In genomic region chr4:8224596-8225289, GRCh38 we compare ENCODE assay signal across 22 cellular contexts. TPM values are rescaled to one million over a fixed set of nuclear protein-coding genes. Genes with fewer than 3 reads are reported as not detected.
DNase-seq lines count a peak whose midpoint lies in the region; ATAC-seq and TF ChIP-seq lines count a peak whose summit lies in the region.
"Had no signal": no experiment of that assay in that cellular context is flagged by ENCODE, and none has a peak within 500 bp of the region (broad histone marks: within the 10 kb centered on the region; RNA-seq: fewer than 3 reads in every experiment).

No MANE protein-coding gene starts in this region.

- intact Hi-C loops in Right ventricle myocardium superior (cut with DNase I) = no loop called here
- intact Hi-C loops in left ventricle myocardium inferior (cut with micrococcal nuclease) = no loop called here

- peak; percentile 33 for DNase-seq in Right ventricle myocardium superior
- DNase-seq in left ventricle myocardium inferior = no peak
- DNase-seq in RWPE1 (ENCODE audit: low spot score) = no peak
- DNase-seq in SK-N-DZ (ENCODE audit: low spot score) = no peak
- no peak for DNase-seq in mesenchymal stem cell
- no peak for DNase-seq in stimulated activated CD4-positive, alpha-beta T cell treated with anti-CD3 and anti-CD28 coated beads, Interleukin-15, amount 100 ng/mL, for 24 hours
- DNase-seq: activated CD4-positive, alpha-beta T cell treated with anti-CD3 and anti-CD28 coated beads for 36 hours; activated CD8-positive, alpha-beta memory T cell treated with anti-CD3 and anti-CD28 coated beads, Interleukin-2, amount 50 U/mL, for 4 hours; adrenal gland; colonic mucosa; COR-L47; DMS79 treated with DMSO at 0.1 percent for 48 hours; NCI-H1105 treated with DMSO at 0.1 percent for 48 hours; NCI-H2081 treated with DMSO at 0.1 percent for 48 hours; NCI-H510A; occipital lobe; T1000; testis had no signal

- no peak overlapping the region for H2BK120ac ChIP-seq in mesenchymal stem cell (ENCODE audit: low read depth, low read length)

- H3K9me3 ChIP-seq in left ventricle myocardium inferior (replicated peaks) (no peaks in the 10 kb centered on the region), iPS-20b (ENCODE audit: insufficient read depth, low read depth, low read length) (no peaks in the 10 kb centered on the region), thymus (ENCODE audit: control insufficient read depth) (peaks cover 2% of the 10 kb centered on the region), mesenchymal stem cell (ENCODE audit: control insufficient read depth, low read length) (no peaks in the 10 kb centered on the region)
- H3K9me3 ChIP-seq: adrenal gland, colonic mucosa, testis had no signal

- H3K27me3 ChIP-seq in left ventricle myocardium inferior (ENCODE audit: low read depth) (no peaks in the 10 kb centered on the region), iPS-20b (ENCODE audit: insufficient read depth, low read length) (no peaks in the 10 kb centered on the region), thymus (ENCODE audit: control insufficient read depth, insufficient read depth) (no peaks in the 10 kb centered on the region), mesenchymal stem cell (ENCODE audit: control insufficient read depth in 1 of 2, insufficient read depth in 1 of 2, low read length in 2 of 2) (peaks cover 0 to 11% of the 10 kb centered on the region in 2 experiments)
- H3K27me3 ChIP-seq: adrenal gland, colonic mucosa, heart left ventricle, testis had no signal

- H4K8ac ChIP-seq in mesenchymal stem cell (ENCODE audit: low read length) = no peak overlapping the region

- no peak overlapping the region for H4K91ac ChIP-seq in mesenchymal stem cell (ENCODE audit: low read length)

- no peak overlapping the region for H3K18ac ChIP-seq in mesenchymal stem cell (ENCODE audit: low read depth in 1 of 2, low read length in 2 of 2)

- H3K4me3 ChIP-seq in left ventricle myocardium inferior (no peak overlapping the region), iPS-20b (ENCODE audit: low read length) (no peak overlapping the region), thymus (ENCODE audit: low read length) (peak overlapping the region; percentile 20), mesenchymal stem cell (ENCODE audit: insufficient read depth in 1 of 2, low read depth in 1 of 2, low read length in 2 of 2) (peak overlapping the region in 1 of 2 experiments; percentile 20)
- H3K4me3 ChIP-seq: adrenal gland, colonic mucosa, heart left ventricle, testis had no signal

- no peak overlapping the region for H2BK5ac ChIP-seq in mesenchymal stem cell (ENCODE audit: low read depth, low read length, poor library complexity, severe bottlenecking)

- TF ChIP-seq CTCF in left ventricle myocardium inferior (IDR thresholded peaks at IDR 0.05; ENCODE audit: borderline replicate concordance) (no peak), RWPE1 (conservative IDR thresholded peaks at IDR 0.05; ENCODE audit: low read depth) (no peak)

- H2BK12ac ChIP-seq in mesenchymal stem cell (ENCODE audit: low read length in 2 of 2) = no peak overlapping the region

- no peak for ATAC-seq in Right ventricle myocardium superior (ENCODE audit: poor library complexity)
- ATAC-seq: activated CD4-positive, alpha-beta T cell treated with anti-CD3 and anti-CD28 coated beads for 36 hours; heart left ventricle; stimulated activated effector memory CD8-positive, alpha-beta T cell treated with anti-CD3 and anti-CD28 coated beads, Interleukin-12 subunit alpha, Interleukin-12 subunit beta, amount 100 ng/mL, for 72 hours had no signal

- H2BK15ac ChIP-seq in mesenchymal stem cell (ENCODE audit: low read depth, poor library complexity, severe bottlenecking) = no peak overlapping the region

- H3K14ac ChIP-seq in mesenchymal stem cell (ENCODE audit: low read length in 2 of 2) = no peak overlapping the region

- H3K4me1 ChIP-seq in left ventricle myocardium inferior = peaks cover 21% of the 10 kb centered on the region
- H3K4me1 ChIP-seq in iPS-20b (ENCODE audit: insufficient read depth, low read length) = peaks cover 14% of the 10 kb centered on the region; the same call in 1 of the 2 replicates
- H3K4me1 ChIP-seq in thymus (ENCODE audit: control insufficient read depth, insufficient read depth, low read length) = peaks cover 78% of the 10 kb centered on the region
- peaks cover 28% of the 10 kb centered on the region for H3K4me1 ChIP-seq in mesenchymal stem cell (ENCODE audit: control insufficient read depth, insufficient read depth, low read depth, low read length)

- H3K36me3 ChIP-seq in left ventricle myocardium inferior (peaks cover 22% of the 10 kb centered on the region), iPS-20b (ENCODE audit: insufficient read depth, low read depth, low read length) (no peaks in the 10 kb centered on the region), thymus (ENCODE audit: control insufficient read depth, insufficient read depth) (peaks cover 61% of the 10 kb centered on the region), mesenchymal stem cell (ENCODE audit: control insufficient read depth in 1 of 2, insufficient read depth in 2 of 2, low read depth in 1 of 2, low read length in 2 of 2) (peaks cover 19 to 66% of the 10 kb centered on the region in 2 experiments)
- H3K36me3 ChIP-seq: colonic mucosa had no signal

- H3K79me1 ChIP-seq in mesenchymal stem cell (replicated peaks; ENCODE audit: low read length, poor library complexity, severe bottlenecking) = peaks cover 7% of the 10 kb centered on the region

- CTCF ChIA-PET in RWPE1 (lab: Yijun Ruan, JAX) = no interaction called here

- no peak overlapping the region for H3K4ac ChIP-seq in mesenchymal stem cell (ENCODE audit: low read depth in 1 of 2, low read length in 2 of 2)

- WGBS in thymus = 41% methylated on average over 13 of the region's 13 CpGs
- 95% methylated on average over 12 of the region's 13 CpGs for WGBS in mesenchymal stem cell

- no peak overlapping the region for H3K4me2 ChIP-seq in mesenchymal stem cell (ENCODE audit: low read length, poor library complexity, severe bottlenecking)

- H3K9ac ChIP-seq in iPS-20b (ENCODE audit: low read depth, low read length) = no peak overlapping the region
- no peak overlapping the region for H3K9ac ChIP-seq in mesenchymal stem cell (ENCODE audit: low read length)

- no peak overlapping the region for H3K27ac ChIP-seq in left ventricle myocardium inferior (replicated peaks)
- 0 out of 2 replicates have a peak overlapping the region, but pooled peaks have one; percentile 82 for H3K27ac ChIP-seq in RWPE1
- peak overlapping the region; percentile 91 for H3K27ac ChIP-seq in iPS-20b (ENCODE audit: low read length)
- peak overlapping the region; percentile 67 for H3K27ac ChIP-seq in thymus (ENCODE audit: low read depth)
- no peak overlapping the region for H3K27ac ChIP-seq in mesenchymal stem cell (ENCODE audit: low read length, poor library complexity, severe bottlenecking)
- H3K27ac ChIP-seq: adrenal gland, colonic mucosa, heart left ventricle, testis had no signal

- no peak overlapping the region for H2AK5ac ChIP-seq in mesenchymal stem cell (ENCODE audit: low read length, severe bottlenecking)

- H3K23ac ChIP-seq in mesenchymal stem cell (ENCODE audit: low read length in 2 of 2) = no peak overlapping the region

- H2AFZ ChIP-seq in mesenchymal stem cell (ENCODE audit: low read depth, low read length) = no peak overlapping the region

- POLR2A ChIA-PET in RWPE1 (lab: Yijun Ruan, JAX; ENCODE audit: low non-redundant PET) = no interaction called here

RNA-seq across cellular contexts. Expression of gene SH3TC1, which starts 25.7 kb away (rescaled TPM):
- total RNA-seq in Right ventricle myocardium superior (8.2 TPM), left ventricle myocardium inferior (13.6 TPM)
- 114 TPM for polyA plus RNA-seq in thymus
- 0.26 and 1.7 TPM in 2 replicates for polyA plus RNA-seq in SK-N-DZ (2014; cell fraction: cytosol; rRNA removed)
- 0.84 and 3.0 TPM in 2 replicates for polyA plus RNA-seq in SK-N-DZ (2014; cell fraction: nucleus; rRNA removed)
- 8.0 TPM for polyA plus RNA-seq in mesenchymal stem cell (2013, experiment 1 of 2)
- polyA plus RNA-seq in mesenchymal stem cell (2013, experiment 2 of 2) = 7.6 TPM

RNA-seq across cellular contexts. Expression of gene HTRA3, which starts 44.8 kb away (rescaled TPM):
- total RNA-seq in Right ventricle myocardium superior (123 TPM), left ventricle myocardium inferior (119 TPM)
- 2.1 TPM for polyA plus RNA-seq in thymus
- 4.2 and 4.8 TPM in 2 replicates for polyA plus RNA-seq in SK-N-DZ (2014; cell fraction: cytosol; rRNA removed)
- 2.0 and 3.1 TPM in 2 replicates for polyA plus RNA-seq in SK-N-DZ (2014; cell fraction: nucleus; rRNA removed)
- polyA plus RNA-seq in mesenchymal stem cell (2013, experiment 1 of 2) = 88.3 TPM
- 87.5 TPM for polyA plus RNA-seq in mesenchymal stem cell (2013, experiment 2 of 2)
- total RNA-seq: activated CD4-positive, alpha-beta T cell treated with anti-CD3 and anti-CD28 coated beads for 36 hours had no signal

Comparison
In these comparisons a context has a peak if more than half of its experiments do, and no peak if none do; other contexts are left out.
1. H3K27ac ChIP-seq: peak in RWPE1 (single experiment), iPS-20b (single experiment) and thymus (single experiment); none in left ventricle myocardium inferior (single experiment) and mesenchymal stem cell (single experiment).